In genomic region chr2:117963446-117963845, GRCh38 we compare ENCODE assay signal across 1 cellular context.
TF ChIP-seq lines count a peak whose summit lies in the region.

No MANE protein-coding gene starts in this region.

TF ChIP-seq in SK-N-SH, 30 proteins besides CTCF, POLR2A, EP300 and RAD21 (continued from another document):
- TF ChIP-seq REST (IDR thresholded peaks at IDR 0.05; ENCODE audit: low read depth, low read length) (no peak), FOSL2 (IDR thresholded peaks at IDR 0.05; ENCODE audit: borderline replicate concordance, low read depth) (no peak), ZBTB33 (IDR thresholded peaks at IDR 0.05; ENCODE audit: borderline replicate concordance, low read depth) (no peak), MXI1 (IDR thresholded peaks at IDR 0.05; ENCODE audit: low read depth, low read length) (no peak), RFX5 (IDR thresholded peaks at IDR 0.05; ENCODE audit: low read length) (no peak), TCF12 (IDR thresholded peaks at IDR 0.05) (no peak), SIN3A (IDR thresholded peaks at IDR 0.05; ENCODE audit: borderline replicate concordance, low read depth, low read length) (no peak), JUND (IDR thresholded peaks at IDR 0.05) (no peak), PBX3 (IDR thresholded peaks at IDR 0.05) (no peak), MAX (IDR thresholded peaks at IDR 0.05; ENCODE audit: low read depth) (no peak)
